In the genomic region with DNA sequence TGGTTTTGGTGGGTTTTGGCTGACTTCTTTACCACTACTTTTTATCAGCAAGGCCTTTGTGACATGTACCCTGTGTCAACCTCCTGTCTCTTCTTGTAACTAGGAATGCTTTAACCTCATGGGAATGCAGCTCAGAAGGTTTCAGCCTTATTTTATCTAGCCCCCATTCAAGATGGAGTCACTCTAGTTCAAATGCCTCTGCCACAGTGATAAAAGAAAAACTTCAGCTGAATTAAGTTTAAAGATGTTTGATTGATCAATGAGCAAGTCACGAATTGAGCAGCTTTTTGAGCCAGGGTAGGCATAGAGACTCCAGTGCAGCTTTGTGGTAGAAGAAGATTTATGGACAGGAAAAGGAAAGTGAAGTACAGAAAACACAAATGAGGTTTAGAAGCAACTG, we compare ENCODE assay signal across 1 cellular context.
TF ChIP-seq lines count a peak whose summit lies in the region.

No MANE protein-coding gene starts in this region.

TF ChIP-seq in GM12891, 5 proteins besides CTCF, POLR2A, EP300 and RAD21:
- no peak for TF ChIP-seq PAX5 (IDR thresholded peaks at IDR 0.05; ENCODE audit: insufficient read depth, low read length, severe bottlenecking)
